Comparison of ENCODE assay signal across 8 cellular contexts in the genomic region with DNA sequence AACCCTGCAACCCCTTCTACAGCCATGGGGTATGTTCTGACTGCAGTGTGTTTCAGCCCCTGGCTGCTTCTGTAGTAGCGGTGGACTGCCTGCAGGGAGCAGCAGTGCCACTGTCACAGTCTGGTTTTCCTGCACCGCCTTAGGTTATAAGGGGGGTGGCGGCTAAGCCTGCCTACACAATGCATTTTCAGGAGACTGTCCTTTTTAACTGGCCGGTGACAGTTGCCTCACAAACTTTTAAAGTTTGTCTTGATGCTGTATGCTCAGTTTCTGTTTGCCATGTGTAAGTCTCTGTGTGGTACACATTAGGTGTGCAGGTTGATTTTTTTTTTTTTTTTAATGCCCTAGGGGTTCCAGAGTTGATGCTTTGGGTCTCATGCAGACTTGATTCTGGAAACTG. TPM values are rescaled to one million over a fixed set of nuclear protein-coding genes. Genes with fewer than 3 reads are reported as not detected.
DNase-seq lines count a peak whose midpoint lies in the region; ATAC-seq and TF ChIP-seq lines count a peak whose summit lies in the region.

No MANE protein-coding gene starts in this region.

- no peaks in the 10 kb centered on the region for H3K27me3 Mint-ChIP-seq in activated T-helper 1 cell treated with anti-CD3 and anti-CD28 coated beads, Interleukin-12 subunit alpha, Interleukin-12 subunit beta, Interleukin-2, Interleukin-4 antibody, amounts not matched to agents 30 ng/mL and 10 ng/mL and 1 ng/mL, durations not matched to agents 14 hours and 24 hours and 36 hours (ENCODE audit: insufficient read depth)

- H3K23ac ChIP-seq in neuronal stem cell (ENCODE audit: low read depth, low read length, poor library complexity), result peak overlapping the region; percentile 22

- peaks cover 0 to 5% of the 10 kb centered on the region in 2 donors for H3K4me1 ChIP-seq in neuronal stem cell (ENCODE audit: control insufficient read depth in 2 of 2, insufficient read depth in 1 of 2, low read depth in 1 of 2, low read length in 2 of 2)

- no peak overlapping the region for H2BK12ac ChIP-seq in neuronal stem cell (ENCODE audit: low read length)

- H3K27me3 ChIP-seq in neuronal stem cell (ENCODE audit: control insufficient read depth in 3 of 3, insufficient read depth in 3 of 3, low read depth in 1 of 3, low read length in 3 of 3), result no peaks in the 10 kb centered on the region

- H4K91ac ChIP-seq in neuronal stem cell (ENCODE audit: low read depth, low read length, poor library complexity), result no peak overlapping the region

- DNase-seq in 8988T (peak; percentile 40), RKO (ENCODE audit: low spot score) (peak; percentile 83), fibroblast of the aortic adventitia (ENCODE audit: low read depth) (peak; percentile 64), neuronal stem cell (ENCODE audit: low spot score) (peak; percentile 61), substantia nigra (lab: John Stamatoyannopoulos, UW) (peak in 44 of 49 donors; percentile 3 to 77 (median 41))
- DNase-seq in activated T-helper 1 cell treated with anti-CD3 and anti-CD28 coated beads, Interleukin-12 subunit alpha, Interleukin-12 subunit beta, Interleukin-2, Interleukin-4 antibody, amounts not matched to agents 30 ng/mL and 10 ng/mL and 1 ng/mL, durations not matched to agents 14 hours and 24 hours and 36 hours (ENCODE audit: low spot score), result peak; percentile 72

- no peak overlapping the region for H3K4ac ChIP-seq in neuronal stem cell (ENCODE audit: low read length)

- H3K18ac ChIP-seq in neuronal stem cell (ENCODE audit: low read length), result no peak overlapping the region

- H3K9me3 ChIP-seq in neuronal stem cell (replicated peaks in 1 of 2; ENCODE audit: control insufficient read depth in 2 of 2, insufficient read depth in 1 of 2, low read depth in 1 of 2, low read length in 2 of 2), result no peaks in the 10 kb centered on the region

- intact Hi-C loops in activated T-helper 1 cell treated with anti-CD3 and anti-CD28 coated beads, Interleukin-12 subunit alpha, Interleukin-12 subunit beta, Interleukin-2, Interleukin-4 antibody, amounts not matched to agents 30 ng/mL and 10 ng/mL and 1 ng/mL, durations not matched to agents 14 hours and 24 hours and 36 hours (cut with micrococcal nuclease), result loop anchor here (1.0 to 5.0 kb wide), 3 partner anchors 100 to 158 kb away; no protein-coding TSS in a partner anchor

- H3K4me2 ChIP-seq in neuronal stem cell (ENCODE audit: insufficient read depth, low read length, poor library complexity, severe bottlenecking), result no peak overlapping the region

- H3K27ac ChIP-seq in neuronal stem cell (replicated peaks; ENCODE audit: low read length), result no peak overlapping the region
- H3K27ac ChIP-seq in substantia nigra (ENCODE audit: low read depth, low read length, poor library complexity, severe bottlenecking), result no peak overlapping the region

- H2BK15ac ChIP-seq in neuronal stem cell (ENCODE audit: low read length), result no peak overlapping the region

- no peak overlapping the region for H2BK120ac ChIP-seq in neuronal stem cell (ENCODE audit: low read depth, low read length)

- H3K4me3 Mint-ChIP-seq in activated T-helper 1 cell treated with anti-CD3 and anti-CD28 coated beads, Interleukin-12 subunit alpha, Interleukin-12 subunit beta, Interleukin-2, Interleukin-4 antibody, amounts not matched to agents 30 ng/mL and 10 ng/mL and 1 ng/mL, durations not matched to agents 14 hours and 24 hours and 36 hours, result no peak overlapping the region

- WGBS in neuronal stem cell (ENCODE audit: extremely low coverage in 2 of 2, insufficient read length in 2 of 2, insufficient replicate concordance in 1 of 2), 2 donors, result no CpG with 5 or more reads among the region's 4 CpGs

- H3K36me3 Mint-ChIP-seq in activated T-helper 1 cell treated with anti-CD3 and anti-CD28 coated beads, Interleukin-12 subunit alpha, Interleukin-12 subunit beta, Interleukin-2, Interleukin-4 antibody, amounts not matched to agents 30 ng/mL and 10 ng/mL and 1 ng/mL, durations not matched to agents 14 hours and 24 hours and 36 hours (ENCODE audit: low read depth), result peaks cover 45% of the 10 kb centered on the region

- no peak overlapping the region for H2AK5ac ChIP-seq in neuronal stem cell (ENCODE audit: low read depth, low read length)

- no peak overlapping the region for H2AFZ ChIP-seq in neuronal stem cell (ENCODE audit: low read length)

- H3K9me3 Mint-ChIP-seq in activated T-helper 1 cell treated with anti-CD3 and anti-CD28 coated beads, Interleukin-12 subunit alpha, Interleukin-12 subunit beta, Interleukin-2, Interleukin-4 antibody, amounts not matched to agents 30 ng/mL and 10 ng/mL and 1 ng/mL, durations not matched to agents 14 hours and 24 hours and 36 hours, result no peaks in the 10 kb centered on the region

- ATAC-seq in HG03565 (IDR thresholded peaks at IDR 0.05; ENCODE audit: unreplicated experiment), result peak; percentile 85

- TF ChIP-seq CTCF in GM12875 (IDR thresholded peaks at IDR 0.05; ENCODE audit: borderline replicate concordance, insufficient read depth, low read depth, low read length), result peak; percentile 97
- peak; percentile 98 for TF ChIP-seq CTCF in fibroblast of the aortic adventitia (IDR thresholded peaks at IDR 0.05; ENCODE audit: insufficient read depth, low read length)

- H3K4me3 ChIP-seq in GM12875 (ENCODE audit: low read depth, low read length), result no peak overlapping the region
- H3K4me3 ChIP-seq in fibroblast of the aortic adventitia (ENCODE audit: low read depth, low read length), result no peak overlapping the region
- H3K4me3 ChIP-seq in neuronal stem cell (ENCODE audit: low read length in 2 of 2), result no peak overlapping the region

- no peak overlapping the region for H4K8ac ChIP-seq in neuronal stem cell (ENCODE audit: low read depth, low read length)

- no peak overlapping the region for H2BK5ac ChIP-seq in neuronal stem cell (ENCODE audit: low read length)

- H3K27ac Mint-ChIP-seq in activated T-helper 1 cell treated with anti-CD3 and anti-CD28 coated beads, Interleukin-12 subunit alpha, Interleukin-12 subunit beta, Interleukin-2, Interleukin-4 antibody, amounts not matched to agents 30 ng/mL and 10 ng/mL and 1 ng/mL, durations not matched to agents 14 hours and 24 hours and 36 hours, result no peak overlapping the region

- no peak overlapping the region for H3K9ac ChIP-seq in neuronal stem cell (ENCODE audit: low read depth, low read length, poor library complexity)

- peaks cover 16% of the 10 kb centered on the region for H3K4me1 Mint-ChIP-seq in activated T-helper 1 cell treated with anti-CD3 and anti-CD28 coated beads, Interleukin-12 subunit alpha, Interleukin-12 subunit beta, Interleukin-2, Interleukin-4 antibody, amounts not matched to agents 30 ng/mL and 10 ng/mL and 1 ng/mL, durations not matched to agents 14 hours and 24 hours and 36 hours (ENCODE audit: low read depth)

- H3K79me1 ChIP-seq in neuronal stem cell (ENCODE audit: low read depth, low read length), result peaks cover 2% of the 10 kb centered on the region

- peaks cover 18 to 97% of the 10 kb centered on the region in 2 donors for H3K36me3 ChIP-seq in neuronal stem cell (replicated peaks in 1 of 2; ENCODE audit: control insufficient read depth in 2 of 2, insufficient read depth in 2 of 2, low read length in 2 of 2)

- no peak overlapping the region for H3K14ac ChIP-seq in neuronal stem cell (ENCODE audit: low read length)

RNA-seq across cellular contexts. Expression of gene NUP214, which starts 53.0 kb away (rescaled TPM):
- total RNA-seq in activated T-helper 1 cell treated with anti-CD3 and anti-CD28 coated beads, Interleukin-12 subunit alpha, Interleukin-12 subunit beta, Interleukin-2, Interleukin-4 antibody, amounts not matched to agents 30 ng/mL and 10 ng/mL and 1 ng/mL, durations not matched to agents 14 hours and 24 hours and 36 hours, result 77.7 and 80.7 TPM in 2 replicates
- 18.1 and 20.2 TPM in 2 replicates for total RNA-seq in fibroblast of the aortic adventitia (ENCODE audit: low replicate concordance)
- 22.4 TPM for polyA plus RNA-seq in neuronal stem cell (2013, experiment 1 of 2)
- 21.0 TPM for polyA plus RNA-seq in neuronal stem cell (2013, experiment 2 of 2)
